8 cellular contexts compared by ENCODE assay signal in the genomic region with DNA sequence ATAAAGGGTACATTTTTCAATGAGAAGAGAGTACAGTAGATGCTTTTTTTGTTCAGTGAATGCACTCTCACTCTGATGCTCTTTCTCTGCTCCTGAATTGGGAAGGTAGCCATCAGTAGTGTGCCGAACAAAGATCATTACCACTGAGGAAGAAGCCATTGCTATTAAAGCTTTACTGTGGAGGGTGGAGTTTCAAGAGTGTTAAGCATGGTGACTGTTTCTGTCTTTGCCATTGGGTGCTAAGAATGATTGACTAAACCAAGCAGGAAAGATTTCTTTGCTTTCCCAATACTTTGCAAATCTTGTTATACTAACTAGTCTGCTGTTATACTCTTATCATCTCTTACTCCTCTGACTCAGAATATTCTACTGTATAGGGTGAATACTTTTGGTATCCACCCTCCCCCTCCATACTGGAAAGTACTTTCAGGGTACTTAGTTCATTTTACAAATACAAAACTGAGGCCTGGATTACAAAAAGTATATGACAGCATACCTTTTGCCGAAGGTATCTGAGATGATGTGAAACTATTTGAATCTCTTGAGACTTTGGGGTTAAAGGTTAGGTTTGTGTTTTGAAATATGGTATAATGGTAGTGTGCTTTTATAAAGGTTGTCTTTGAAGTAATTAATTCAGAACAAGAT. TPM values are rescaled to one million over a fixed set of nuclear protein-coding genes. Genes with fewer than 3 reads are reported as not detected.
DNase-seq lines count a peak whose midpoint lies in the region; ATAC-seq, FAIRE-seq and TF ChIP-seq lines count a peak whose summit lies in the region.

No MANE protein-coding gene starts in this region.

- CTCF ChIA-PET in BJ (lab: Yijun Ruan, JAX), result interaction anchor here (0.7 to 6.8 kb wide), 2 partner anchors 13 to 353 kb away, joined by 3 to 46 read pairs; no protein-coding TSS in a partner anchor

- POLR2A ChIA-PET in BJ (lab: Charles Lee), result no interaction called here

- peak; percentile 31 for FAIRE-seq in RCC 7860 (lab: Jason Lieb, UNC)

- TF ChIP-seq CTCF in BJ (IDR thresholded peaks at IDR 0.05; ENCODE audit: insufficient read depth, low read depth, low read length), result no peak

- no peak for DNase-seq in BJ (ENCODE audit: low read depth)
- peak; percentile 24 for DNase-seq in RCC 7860 (ENCODE audit: low spot score)
- DNase-seq in dedifferentiated amniotic fluid mesenchymal stem cell (ENCODE audit: extremely low spot score), result peak; percentile 63
- no peak for DNase-seq in NCI-H2196 (lab: John Stamatoyannopoulos, UW; ENCODE audit: unreplicated experiment)

- H3K27me3 ChIP-seq in BJ (ENCODE audit: control insufficient read depth, insufficient read depth, low read length) (no peaks in the 10 kb centered on the region), mucosa of rectum (ENCODE audit: control insufficient read depth in 2 of 2, insufficient read depth in 2 of 2, low read length in 2 of 2) (no peaks in the 10 kb centered on the region)

- H3K4me3 ChIP-seq in BJ (ENCODE audit: low read depth, low read length), result peak overlapping the region; percentile 99
- peak overlapping the region; percentile 91 to 99 for H3K4me3 ChIP-seq in mucosa of rectum (ENCODE audit: low read length in 2 of 2)

- peak overlapping the region; percentile 97 to 99 for H3K9ac ChIP-seq in mucosa of rectum (ENCODE audit: low read depth in 1 of 2, low read length in 2 of 2)

- peak; percentile 44 for TF ChIP-seq POLR2A in GM19099 (IDR thresholded peaks at IDR 0.05; ENCODE audit: extremely low read depth, insufficient read length, low read depth)

- ATAC-seq in GM18867 (IDR thresholded peaks at IDR 0.05; ENCODE audit: unreplicated experiment), result no peak
- no peak for ATAC-seq in HG02981 (IDR thresholded peaks at IDR 0.05; ENCODE audit: unreplicated experiment)

- H3K27ac ChIP-seq in mucosa of rectum (ENCODE audit: low read depth in 2 of 2, low read length in 2 of 2), result peak overlapping the region; percentile 95 to 99

- H3K4me1 ChIP-seq in mucosa of rectum (ENCODE audit: control insufficient read depth in 2 of 2, insufficient read depth in 2 of 2, low read length in 2 of 2), result peaks cover 5 to 8% of the 10 kb centered on the region in 2 donors

- H3K36me3 ChIP-seq in BJ (ENCODE audit: control insufficient read depth, insufficient read depth, low read length) (peaks cover 3% of the 10 kb centered on the region; the same call in 1 of the 2 replicates), mucosa of rectum (ENCODE audit: control insufficient read depth in 2 of 2, insufficient read depth in 2 of 2, low read length in 2 of 2) (peaks cover 10 to 12% of the 10 kb centered on the region in 2 donors)

- H3K9me3 ChIP-seq in mucosa of rectum (ENCODE audit: control insufficient read depth in 2 of 2, low read length in 2 of 2), result no peaks in the 10 kb centered on the region

RNA-seq across cellular contexts. Expression of a gene that starts 1.7 kb away (rescaled TPM):
- polyA plus RNA-seq in BJ (2011; rRNA removed), result 165 and 243 TPM in 2 replicates
- 37.0 and 56.2 TPM in 2 replicates for polyA minus RNA-seq in BJ (2011; rRNA and poly(A)+ RNA removed)

Comparison
In these comparisons a context has a peak if more than half of its experiments do, and no peak if none do; other contexts are left out.
1. DNase-seq: peak in RCC 7860 (single experiment) and dedifferentiated amniotic fluid mesenchymal stem cell (single experiment); none in BJ (single experiment) and NCI-H2196 (single experiment).